Comparison of ENCODE assay signal across 18 cellular contexts in the genomic region with DNA sequence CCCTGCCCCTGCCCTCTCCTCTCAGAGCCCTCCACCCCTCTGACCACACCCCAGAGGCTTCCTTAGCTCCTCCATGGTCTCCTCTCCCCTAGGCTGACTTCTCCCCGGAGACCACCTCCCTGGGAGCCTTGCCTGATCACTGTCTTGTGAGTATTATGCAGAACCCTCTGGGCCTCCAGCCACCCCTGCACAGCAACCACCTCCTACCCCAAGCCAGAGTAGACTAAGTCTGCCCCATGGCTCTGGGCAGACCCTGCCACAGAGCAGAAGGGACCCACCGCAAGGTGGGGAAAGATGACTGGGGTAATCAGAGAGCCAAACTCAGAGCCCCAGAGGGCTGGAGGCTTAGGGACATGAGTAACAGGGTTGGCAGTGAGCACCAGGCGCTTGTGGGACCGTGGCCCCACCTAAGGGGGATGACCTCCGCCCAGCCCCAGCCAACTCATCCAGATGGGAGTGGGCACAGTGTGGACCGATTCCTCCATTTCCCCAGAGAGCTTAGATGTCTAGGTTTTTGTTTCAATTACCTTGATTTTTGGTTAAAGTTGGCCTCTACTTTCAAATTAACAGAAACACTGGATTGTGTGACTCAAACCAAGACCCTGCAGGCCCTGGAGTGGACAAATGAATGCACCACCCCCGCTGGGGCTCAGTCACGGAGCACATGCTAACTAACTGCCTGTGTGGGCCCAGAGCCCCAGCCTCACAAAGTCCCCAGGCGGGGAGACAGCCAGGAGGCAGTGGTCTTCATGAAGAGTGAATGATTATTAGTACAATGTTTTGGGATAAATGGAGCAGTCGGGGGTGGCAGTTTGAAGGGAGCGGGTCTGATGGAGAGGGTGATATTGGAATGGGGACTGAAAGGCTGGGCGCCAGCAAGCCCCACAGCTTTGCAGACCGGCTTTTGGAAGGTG.
DNase-seq lines count a peak whose midpoint lies in the region; ATAC-seq, FAIRE-seq and TF ChIP-seq lines count a peak whose summit lies in the region.
"Had no signal": no experiment of that assay in that cellular context is flagged by ENCODE, and none has a peak within 500 bp of the region (broad histone marks: within the 10 kb centered on the region; RNA-seq: fewer than 3 reads in every experiment).

No MANE protein-coding gene starts in this region.

- H3K4me2 ChIP-seq in H1 (ENCODE audit: insufficient read depth in 1 of 2, low read depth in 2 of 2, low read length in 2 of 2) (no peak overlapping the region), neuronal stem cell (ENCODE audit: insufficient read depth, low read length, poor library complexity, severe bottlenecking) (no peak overlapping the region)
- H3K4me2 ChIP-seq: KMS-11, PC-9 had no signal

- H4K5ac ChIP-seq in H1 (ENCODE audit: insufficient read length, low read depth, low read length) = no peak overlapping the region

- TF ChIP-seq EP300 in H1 (IDR thresholded peaks at IDR 0.05; ENCODE audit: borderline replicate concordance in 1 of 2, low read depth in 2 of 2, low read length in 2 of 2) = no peak

- no peaks in the 10 kb centered on the region for H4K20me1 ChIP-seq in H1 (replicated peaks in 1 of 2; ENCODE audit: control insufficient read depth in 1 of 2, insufficient read depth in 2 of 2, low read length in 2 of 2)

- TF ChIP-seq RAD21 in H1 (IDR thresholded peaks at IDR 0.05 in 1 of 2, conservative IDR thresholded peaks at IDR 0.05 in 1 of 2; ENCODE audit: low read depth in 2 of 2, low read length in 2 of 2) = no peak

- ATAC-seq in GM19452 (IDR thresholded peaks at IDR 0.05; ENCODE audit: unreplicated experiment) = no peak
- ATAC-seq in GM18519 (IDR thresholded peaks at IDR 0.05; ENCODE audit: low FRiP score, unreplicated experiment) = no peak

- WGBS in H1 (ENCODE audit: extremely low coverage in 1 of 2, insufficient coverage in 1 of 2, insufficient read length in 1 of 2, insufficient replicate concordance in 2 of 2, low coverage in 1 of 2, low lambda C conversion rate in 2 of 2, missing lambda C conversion rate in 1 of 2), 2 experiments = 87% methylated on average over 13 of the region's 13 CpGs; no CpG with 5 or more reads in 1 of the 2 experiments
- no CpG with 5 or more reads among the region's 13 CpGs for WGBS in neuronal stem cell (ENCODE audit: extremely low coverage in 2 of 2, insufficient read length in 2 of 2, insufficient replicate concordance in 1 of 2), 2 donors

- H3K9me3 ChIP-seq in H1 (ENCODE audit: insufficient read depth in 2 of 2, low read depth in 1 of 2, low read length in 1 of 2) = no peaks in the 10 kb centered on the region
- H3K9me3 ChIP-seq in neuronal stem cell (replicated peaks in 1 of 2; ENCODE audit: control insufficient read depth in 2 of 2, insufficient read depth in 1 of 2, low read depth in 1 of 2, low read length in 2 of 2) = no peaks in the 10 kb centered on the region
- H3K9me3 ChIP-seq: Caco-2 had no signal

- H3K36me3 ChIP-seq in H1 (ENCODE audit: control insufficient read depth in 2 of 4, insufficient read depth in 4 of 4, low read length in 3 of 4) (no peaks in the 10 kb centered on the region), neuronal stem cell (replicated peaks in 1 of 2; ENCODE audit: control insufficient read depth in 2 of 2, insufficient read depth in 2 of 2, low read length in 2 of 2) (no peaks in the 10 kb centered on the region)

- H2BK5ac ChIP-seq in H1 (ENCODE audit: low read depth, low read length) (no peak overlapping the region), neuronal stem cell (ENCODE audit: low read length) (peak overlapping the region; percentile 57)

- H3K27ac ChIP-seq in H1 (ENCODE audit: low read depth, low read length) (no peak overlapping the region), neuronal stem cell (replicated peaks; ENCODE audit: low read length) (no peak overlapping the region)
- H3K27ac ChIP-seq: GM23248, KMS-11, PC-9 had no signal

- no peak overlapping the region for H4K91ac ChIP-seq in H1 (replicated peaks; ENCODE audit: insufficient read length, low read length)
- H4K91ac ChIP-seq in neuronal stem cell (ENCODE audit: low read depth, low read length, poor library complexity) = no peak overlapping the region

- H3K14ac ChIP-seq in H1 (ENCODE audit: insufficient read length) (no peak overlapping the region), neuronal stem cell (ENCODE audit: low read length) (no peak overlapping the region)

- CTCF ChIA-PET in H1 (lab: Charles Lee; ENCODE audit: partially characterized antibody) = interaction anchor here (0.7 to 2.8 kb wide), 9 partner anchors 7 to 510 kb away, joined by 3 to 12 read pairs (median 5); no protein-coding TSS in a partner anchor

- H3K9ac ChIP-seq in H1 (replicated peaks in 1 of 4; ENCODE audit: extremely low read depth in 1 of 4, low read depth in 3 of 4, low read length in 3 of 4) (no peak overlapping the region), neuronal stem cell (ENCODE audit: low read depth, low read length, poor library complexity) (peak overlapping the region; percentile 65)
- H3K9ac ChIP-seq: GM23248, KMS-11 had no signal

- FAIRE-seq in H1 (lab: Jason Lieb, UNC) (no peak), HTR-8/SVneo (lab: Jason Lieb, UNC) (no peak)
- FAIRE-seq: A204.1, HepG2 had no signal

- no peak for TF ChIP-seq CTCF in H1 (IDR thresholded peaks at IDR 0.05; ENCODE audit: control extremely low read depth in 1 of 3, insufficient read depth in 1 of 3, low read depth in 1 of 3, low read length in 3 of 3)

- POLR2A ChIA-PET in H1 (lab: Charles Lee; ENCODE audit: partially characterized antibody) = no interaction called here

- H2BK15ac ChIP-seq in H1 (ENCODE audit: low read length) = no peak overlapping the region
- H2BK15ac ChIP-seq in neuronal stem cell (ENCODE audit: low read length) = peak overlapping the region; percentile 81

- H2BK12ac ChIP-seq in H1 (ENCODE audit: low read depth, low read length) = 0 out of 2 replicates have a peak overlapping the region, but pooled peaks have one; percentile 27
- H2BK12ac ChIP-seq in neuronal stem cell (ENCODE audit: low read length) = peak overlapping the region; percentile 76

- no peaks in the 10 kb centered on the region; a peak in 1 of 7 replicates for H3K27me3 ChIP-seq in H1 (replicated peaks in 1 of 4; ENCODE audit: control insufficient read depth in 3 of 4, extremely low read depth in 1 of 4, insufficient read depth in 3 of 4, low read length in 3 of 4)
- H3K27me3 ChIP-seq in neuronal stem cell (ENCODE audit: control insufficient read depth in 3 of 3, insufficient read depth in 3 of 3, low read depth in 1 of 3, low read length in 3 of 3) = no peaks in the 10 kb centered on the region

- H3K79me1 ChIP-seq in H1 (ENCODE audit: low read depth, low read length) (no peaks in the 10 kb centered on the region), neuronal stem cell (ENCODE audit: low read depth, low read length) (no peaks in the 10 kb centered on the region)

- no peak overlapping the region for H3K4me3 ChIP-seq in H1 (ENCODE audit: extremely low read depth in 1 of 4, insufficient read depth in 2 of 4, low read depth in 3 of 4, low read length in 4 of 4)
- no peak overlapping the region for H3K4me3 ChIP-seq in neuronal stem cell (ENCODE audit: low read length in 2 of 2)
- H3K4me3 ChIP-seq: GM23248, PC-9 had no signal

- no peak for TF ChIP-seq POLR2A in H1 (IDR thresholded peaks at IDR 0.05; ENCODE audit: control extremely low read depth in 1 of 2, low read depth in 2 of 2, low read length in 2 of 2)

- H3K23ac ChIP-seq in H1 (ENCODE audit: insufficient read length) (no peak overlapping the region), neuronal stem cell (ENCODE audit: low read depth, low read length, poor library complexity) (no peak overlapping the region)

- DNase-seq in activated effector memory CD4-positive, alpha-beta T cell treated with anti-CD3 and anti-CD28 coated beads, Interleukin-2, amount 50 U/mL, for 16 hours = peak; percentile 44
- DNase-seq in activated effector memory CD4-positive, alpha-beta T cell treated with Interleukin-2 at 50 U/mL for 16 hours = no peak
- DNase-seq in H1 (ENCODE audit: low read depth in 1 of 2, low spot score in 2 of 2) (no peak), neuronal stem cell (ENCODE audit: low spot score) (no peak), HTR-8/SVneo (ENCODE audit: insufficient read length, low spot score) (no peak), inferior parietal cortex (ENCODE audit: extremely low spot score) (no peak)
- DNase-seq: Caco-2, NCI-H1092, NCI-H1694 treated with DMSO at 0.1 percent for 48 hours, NCI-H446, NCI-H748 treated with DMSO at 0.1 percent for 48 hours, PC-9 had no signal

- H2BK120ac ChIP-seq in H1 (replicated peaks; ENCODE audit: low read depth, low read length) (no peak overlapping the region), neuronal stem cell (ENCODE audit: low read depth, low read length) (peak overlapping the region; percentile 39)

- H4K8ac ChIP-seq in H1 (ENCODE audit: extremely low read depth, insufficient read depth, low read length) = peak overlapping the region; percentile 26
- peak overlapping the region; percentile 92 for H4K8ac ChIP-seq in neuronal stem cell (ENCODE audit: low read depth, low read length)

- no peaks in the 10 kb centered on the region for H3K23me2 ChIP-seq in H1 (ENCODE audit: low read depth, low read length)

- H3K4ac ChIP-seq in H1 (replicated peaks; ENCODE audit: insufficient read length, low read depth, low read length) = no peak overlapping the region
- no peak overlapping the region for H3K4ac ChIP-seq in neuronal stem cell (ENCODE audit: low read length)

- H2BK20ac ChIP-seq in H1 (ENCODE audit: low read length) = no peak overlapping the region

- peaks cover 0 to 14% (median 2%) of the 10 kb centered on the region in 4 experiments; a peak in 4 of 7 replicates for H3K4me1 ChIP-seq in H1 (replicated peaks in 1 of 4; ENCODE audit: control insufficient read depth in 3 of 4, insufficient read depth in 4 of 4, low read length in 3 of 4)
- peaks cover 43 to 53% of the 10 kb centered on the region in 2 donors for H3K4me1 ChIP-seq in neuronal stem cell (ENCODE audit: control insufficient read depth in 2 of 2, insufficient read depth in 1 of 2, low read depth in 1 of 2, low read length in 2 of 2)

- H3K56ac ChIP-seq in H1 (replicated peaks; ENCODE audit: insufficient read length, low read depth, low read length) = no peak overlapping the region

- H3K79me2 ChIP-seq in H1 (ENCODE audit: control insufficient read depth in 1 of 2, insufficient read depth in 2 of 2, low read length in 2 of 2) = no peaks in the 10 kb centered on the region

- H3K18ac ChIP-seq in H1 (ENCODE audit: extremely low read depth, low read length) = no peak overlapping the region
- peak overlapping the region; percentile 91 for H3K18ac ChIP-seq in neuronal stem cell (ENCODE audit: low read length)

- no peak overlapping the region for H2AK5ac ChIP-seq in H1 (ENCODE audit: low read depth, low read length)
- H2AK5ac ChIP-seq in neuronal stem cell (ENCODE audit: low read depth, low read length) = peak overlapping the region; percentile 93

- H2AFZ ChIP-seq in H1 (ENCODE audit: low read length) = no peak overlapping the region
- H2AFZ ChIP-seq in neuronal stem cell (ENCODE audit: low read length) = peak overlapping the region; percentile 48
- H2AFZ ChIP-seq: GM23248, PC-9 had no signal

TF ChIP-seq in H1, 55 proteins besides CTCF, POLR2A, EP300 and RAD21:
- TF ChIP-seq SRF (IDR thresholded peaks at IDR 0.05; ENCODE audit: low read depth, low read length) (no peak), HDAC6 (IDR thresholded peaks at IDR 0.05; ENCODE audit: low read depth, low read length) (no peak)
